ENCODE assay signal across 22 cellular contexts in the genomic region with DNA sequence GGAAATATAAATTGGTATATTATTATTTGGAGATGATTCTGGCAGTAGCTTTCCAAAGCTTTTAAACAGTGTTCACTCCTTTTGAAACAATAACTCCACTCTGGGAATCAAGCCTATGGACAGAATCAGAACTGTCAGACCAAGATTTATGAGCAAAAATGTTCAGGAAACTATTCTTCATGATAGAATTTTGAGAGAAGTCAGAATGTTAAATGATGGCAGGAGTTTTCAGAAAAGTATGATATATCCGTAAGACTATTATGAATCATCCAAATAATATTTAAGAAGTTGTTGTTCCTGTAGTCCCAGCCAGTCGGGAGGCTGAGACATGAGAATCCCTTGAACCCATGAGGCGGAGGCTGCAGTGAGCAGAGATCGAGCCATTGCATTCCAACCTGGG. TPM values are rescaled to one million over a fixed set of nuclear protein-coding genes. Genes with fewer than 3 reads are reported as not detected.
"Had no signal": no experiment of that assay in that cellular context is flagged by ENCODE, and none has a peak within 500 bp of the region (broad histone marks: within the 10 kb centered on the region; RNA-seq: fewer than 3 reads in every experiment).

No MANE protein-coding gene starts in this region.

- H3K4me1 ChIP-seq: left ventricle myocardium inferior, neural progenitor cell, right atrium auricular region, right lobe of liver, suprapubic skin, tibial artery, upper lobe of right lung had no signal

- H3K4me2 ChIP-seq: neural progenitor cell, smooth muscle cell had no signal

- H3K9me3 ChIP-seq: left ventricle myocardium inferior, neutrophil, ovary, right atrium auricular region, right lobe of liver, suprapubic skin, thoracic aorta, upper lobe of right lung had no signal

- DNase-seq: islet precursor cell; left ventricle myocardium inferior; mesendoderm; naive B cell; natural killer cell; nephron progenitor cell; occipital lobe; ovary; right lobe of liver; stimulated activated CD4-positive, alpha-beta T cell treated with anti-CD3 and anti-CD28 coated beads, Interleukin-1b, Interleukin-23, amount 100 ng/mL, for 48 hours; stimulated activated CD4-positive, alpha-beta T cell treated with anti-CD3 and anti-CD28 coated beads, Interleukin-2, amount 100 ng/mL, for 48 hours; stimulated activated naive B cell treated with anti-CD40 and anti-IgM and Interleukin-4, amounts not matched to agents 10 μg/mL and 1 μg/mL and 100 μg/mL, for 72 hours; tibial artery; upper lobe of right lung had no signal

- H3K27me3 ChIP-seq: neural progenitor cell, neutrophil, ovary, right atrium auricular region, right lobe of liver, suprapubic skin, tibial artery, upper lobe of right lung had no signal

- H3K36me3 ChIP-seq: left ventricle myocardium inferior, neural progenitor cell, neutrophil, ovary, right atrium auricular region, right lobe of liver, suprapubic skin, thoracic aorta, tibial artery, upper lobe of right lung had no signal

- H3K4me3 ChIP-seq: left ventricle myocardium inferior, lung, neural progenitor cell, ovary, right atrium auricular region, right lobe of liver, smooth muscle cell, suprapubic skin, thoracic aorta, tibial artery, upper lobe of right lung had no signal

- H2AFZ ChIP-seq: neural progenitor cell had no signal

- H3K27ac ChIP-seq: left ventricle myocardium inferior, neural progenitor cell, neutrophil, ovary, right atrium auricular region, right lobe of liver, suprapubic skin, thoracic aorta, tibial artery, upper lobe of right lung had no signal

- ATAC-seq: natural killer cell; right lobe of liver; stimulated activated naive B cell treated with anti-CD40 and anti-IgM and Interleukin-4, amounts not matched to agents 10 μg/mL and 1 μg/mL and 100 μg/mL, for 72 hours; upper lobe of right lung had no signal

- H3K9ac ChIP-seq: neural progenitor cell had no signal

RNA-seq across cellular contexts. Expression of a gene that starts 50.5 kb away (rescaled TPM):
- total RNA-seq: natural killer cell, pulmonary artery endothelial cell had no signal
